In the genomic region with DNA sequence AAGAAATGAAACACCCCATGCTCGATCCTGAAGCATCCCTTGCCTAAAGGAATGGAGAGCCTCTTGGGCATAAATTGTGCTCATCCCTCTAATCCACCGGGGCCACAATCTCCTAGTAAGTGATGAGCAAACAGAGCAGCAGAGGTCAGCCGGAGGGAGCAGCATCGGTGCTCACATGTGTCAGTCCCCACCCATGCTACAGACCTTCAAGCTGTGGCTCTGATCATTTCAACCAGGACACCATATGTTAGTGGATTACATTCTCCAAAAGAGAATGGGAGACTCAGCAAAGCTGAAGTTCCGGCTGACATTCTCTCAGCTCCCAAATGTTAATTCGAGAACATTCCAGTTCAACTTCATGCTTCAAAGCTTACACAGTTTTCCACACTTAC, we compare ENCODE assay signal across 17 cellular contexts.
DNase-seq lines count a peak whose midpoint lies in the region; ATAC-seq and TF ChIP-seq lines count a peak whose summit lies in the region.
"Had no signal": no experiment of that assay in that cellular context is flagged by ENCODE, and none has a peak within 500 bp of the region (broad histone marks: within the 10 kb centered on the region; RNA-seq: fewer than 3 reads in every experiment).

No MANE protein-coding gene starts in this region.

- no peak for DNase-seq in activated CD8-positive, alpha-beta T cell treated with anti-CD3 and anti-CD28 coated beads for 36 hours
- DNase-seq in activated CD8-positive, alpha-beta T cell treated with anti-CD3 and anti-CD28 coated beads, Interleukin-2, amount 10 ng/mL, durations not matched to agents 7 days and 5 days = no peak
- DNase-seq in EL = peak; percentile 39
- no peak for DNase-seq in activated naive CD8-positive, alpha-beta T cell treated with anti-CD3 and anti-CD28 coated beads for 36 hours
- DNase-seq in naive thymus-derived CD4-positive, alpha-beta T cell = no peak
- DNase-seq in COLO829 (ENCODE audit: low spot score) = no peak
- no peak for DNase-seq in activated effector memory CD4-positive, alpha-beta T cell treated with Interleukin-2 at 50 U/mL for 16 hours
- DNase-seq: activated CD4-positive, alpha-beta T cell treated with anti-CD3 and anti-CD28 coated beads for 48 hours; effector memory CD4-positive, alpha-beta T cell; Karpas-422; NCI-H1105; NCI-H2107; right cardiac atrium had no signal

- no peaks in the 10 kb centered on the region for H3K9me3 ChIP-seq in naive thymus-derived CD4-positive, alpha-beta T cell (ENCODE audit: control insufficient read depth in 2 of 3, low read length in 3 of 3)
- H3K9me3 ChIP-seq: neutrophil had no signal

- peaks cover 0 to 5% (median 0%) of the 10 kb centered on the region in 3 experiments for H3K36me3 ChIP-seq in naive thymus-derived CD4-positive, alpha-beta T cell (ENCODE audit: control insufficient read depth in 2 of 3, insufficient read depth in 3 of 3, low read length in 3 of 3)
- H3K36me3 ChIP-seq: cardiac muscle cell, neutrophil had no signal

- no peaks in the 10 kb centered on the region for H3K9me3 Mint-ChIP-seq in activated CD8-positive, alpha-beta T cell treated with anti-CD3 and anti-CD28 coated beads for 36 hours
- H3K9me3 Mint-ChIP-seq in activated CD8-positive, alpha-beta T cell treated with anti-CD3 and anti-CD28 coated beads, Interleukin-2, amount 10 ng/mL, durations not matched to agents 7 days and 5 days (ENCODE audit: insufficient read depth) = no peaks in the 10 kb centered on the region
- no peaks in the 10 kb centered on the region for H3K9me3 Mint-ChIP-seq in activated naive CD8-positive, alpha-beta T cell treated with anti-CD3 and anti-CD28 coated beads for 36 hours
- peaks cover 0 to 1% (median 0%) of the 10 kb centered on the region in 11 donors for H3K9me3 Mint-ChIP-seq in naive thymus-derived CD4-positive, alpha-beta T cell

- peaks cover 14% of the 10 kb centered on the region for H3K36me3 Mint-ChIP-seq in activated CD8-positive, alpha-beta T cell treated with anti-CD3 and anti-CD28 coated beads for 36 hours (ENCODE audit: low read depth)
- peaks cover 26% of the 10 kb centered on the region for H3K36me3 Mint-ChIP-seq in activated CD8-positive, alpha-beta T cell treated with anti-CD3 and anti-CD28 coated beads, Interleukin-2, amount 10 ng/mL, durations not matched to agents 7 days and 5 days (ENCODE audit: low read depth)
- peaks cover 15% of the 10 kb centered on the region for H3K36me3 Mint-ChIP-seq in activated naive CD8-positive, alpha-beta T cell treated with anti-CD3 and anti-CD28 coated beads for 36 hours
- H3K36me3 Mint-ChIP-seq in naive thymus-derived CD4-positive, alpha-beta T cell = peaks cover 4 to 10% (median 7%) of the 10 kb centered on the region in 5 donors

- no peak for ATAC-seq in activated CD8-positive, alpha-beta T cell treated with anti-CD3 and anti-CD28 coated beads for 36 hours
- ATAC-seq in activated CD8-positive, alpha-beta T cell treated with anti-CD3 and anti-CD28 coated beads, Interleukin-2, amount 10 ng/mL, durations not matched to agents 7 days and 5 days = no peak
- ATAC-seq in naive thymus-derived CD4-positive, alpha-beta T cell = no peak
- no peak for ATAC-seq in HG02623 (IDR thresholded peaks at IDR 0.05; ENCODE audit: unreplicated experiment)

- H3K27ac Mint-ChIP-seq in activated CD8-positive, alpha-beta T cell treated with anti-CD3 and anti-CD28 coated beads for 36 hours = peak overlapping the region; percentile 26
- no peak overlapping the region for H3K27ac Mint-ChIP-seq in activated CD8-positive, alpha-beta T cell treated with anti-CD3 and anti-CD28 coated beads, Interleukin-2, amount 10 ng/mL, durations not matched to agents 7 days and 5 days
- H3K27ac Mint-ChIP-seq in activated naive CD8-positive, alpha-beta T cell treated with anti-CD3 and anti-CD28 coated beads for 36 hours = peak overlapping the region; percentile 53
- H3K27ac Mint-ChIP-seq in naive thymus-derived CD4-positive, alpha-beta T cell = peak overlapping the region; percentile 26 to 94 (median 76)

- H3K4me3 Mint-ChIP-seq in activated CD8-positive, alpha-beta T cell treated with anti-CD3 and anti-CD28 coated beads for 36 hours = no peak overlapping the region
- no peak overlapping the region for H3K4me3 Mint-ChIP-seq in activated CD8-positive, alpha-beta T cell treated with anti-CD3 and anti-CD28 coated beads, Interleukin-2, amount 10 ng/mL, durations not matched to agents 7 days and 5 days
- no peak overlapping the region for H3K4me3 Mint-ChIP-seq in activated naive CD8-positive, alpha-beta T cell treated with anti-CD3 and anti-CD28 coated beads for 36 hours
- peak overlapping the region in 9 of 10 donors; percentile 3 to 82 (median 30) for H3K4me3 Mint-ChIP-seq in naive thymus-derived CD4-positive, alpha-beta T cell

- H3K27me3 Mint-ChIP-seq in activated CD8-positive, alpha-beta T cell treated with anti-CD3 and anti-CD28 coated beads for 36 hours = no peaks in the 10 kb centered on the region
- H3K27me3 Mint-ChIP-seq in activated CD8-positive, alpha-beta T cell treated with anti-CD3 and anti-CD28 coated beads, Interleukin-2, amount 10 ng/mL, durations not matched to agents 7 days and 5 days (ENCODE audit: low read depth) = no peaks in the 10 kb centered on the region
- no peaks in the 10 kb centered on the region for H3K27me3 Mint-ChIP-seq in activated naive CD8-positive, alpha-beta T cell treated with anti-CD3 and anti-CD28 coated beads for 36 hours
- H3K27me3 Mint-ChIP-seq in naive thymus-derived CD4-positive, alpha-beta T cell = no peaks in the 10 kb centered on the region

- no peak overlapping the region for H3K27ac ChIP-seq in naive thymus-derived CD4-positive, alpha-beta T cell (ENCODE audit: low read depth, low read length)
- H3K27ac ChIP-seq: hepatocyte, neutrophil had no signal

- POLR2A ChIA-PET in activated CD8-positive, alpha-beta T cell treated with anti-CD3 and anti-CD28 coated beads for 36 hours (lab: Charles Lee) = interaction anchor here (1.1 kb wide), 2 partner anchors 9 to 78 kb away, joined by 3 read pairs; no protein-coding TSS in a partner anchor
- POLR2A ChIA-PET in activated CD8-positive, alpha-beta T cell treated with anti-CD3 and anti-CD28 coated beads, Interleukin-2, amount 10 ng/mL, durations not matched to agents 7 days and 5 days (lab: Charles Lee) = interaction anchor here (1.1 kb wide), 1 partner anchor 26 kb away, joined by 3 read pairs; no protein-coding TSS in a partner anchor
- POLR2A ChIA-PET in naive thymus-derived CD4-positive, alpha-beta T cell (lab: Charles Lee) = no interaction called here

- H3K27me3 ChIP-seq in naive thymus-derived CD4-positive, alpha-beta T cell (ENCODE audit: control insufficient read depth in 2 of 2, insufficient read depth in 2 of 2, low read length in 2 of 2) = no peaks in the 10 kb centered on the region
- H3K27me3 ChIP-seq: cardiac muscle cell, hepatocyte, neutrophil had no signal

- CTCF ChIA-PET in activated CD8-positive, alpha-beta T cell treated with anti-CD3 and anti-CD28 coated beads for 36 hours (lab: Charles Lee) = interaction anchor here (0.9 to 10.3 kb wide), 6 partner anchors 15 to 157 kb away, joined by 3 to 145 read pairs (median 4); partner anchors contain the start of gene AAK1
- CTCF ChIA-PET in activated CD8-positive, alpha-beta T cell treated with anti-CD3 and anti-CD28 coated beads, Interleukin-2, amount 10 ng/mL, durations not matched to agents 7 days and 5 days (lab: Charles Lee) = interaction anchor here (1.0 to 8.8 kb wide), 3 partner anchors 8 to 16 kb away, joined by 3 to 219 read pairs (median 34); no protein-coding TSS in a partner anchor
- CTCF ChIA-PET in naive thymus-derived CD4-positive, alpha-beta T cell (lab: Charles Lee) = interaction anchor here (1.1 to 4.4 kb wide), 3 partner anchors 14 to 76 kb away, joined by 3 to 48 read pairs (median 5); no protein-coding TSS in a partner anchor

- TF ChIP-seq CTCF in activated CD8-positive, alpha-beta T cell treated with anti-CD3 and anti-CD28 coated beads for 36 hours (IDR thresholded peaks at IDR 0.05) = no peak

- peaks cover 51 to 76% of the 10 kb centered on the region in 2 donors for H3K4me1 ChIP-seq in naive thymus-derived CD4-positive, alpha-beta T cell (ENCODE audit: control insufficient read depth in 2 of 2, insufficient read depth in 2 of 2, low read length in 2 of 2)

- H3K4me1 Mint-ChIP-seq in activated CD8-positive, alpha-beta T cell treated with anti-CD3 and anti-CD28 coated beads for 36 hours (ENCODE audit: low read depth) = peaks cover 87% of the 10 kb centered on the region
- peaks cover 64% of the 10 kb centered on the region for H3K4me1 Mint-ChIP-seq in activated CD8-positive, alpha-beta T cell treated with anti-CD3 and anti-CD28 coated beads, Interleukin-2, amount 10 ng/mL, durations not matched to agents 7 days and 5 days (ENCODE audit: low read depth)
- peaks cover 85% of the 10 kb centered on the region for H3K4me1 Mint-ChIP-seq in activated naive CD8-positive, alpha-beta T cell treated with anti-CD3 and anti-CD28 coated beads for 36 hours
- H3K4me1 Mint-ChIP-seq in naive thymus-derived CD4-positive, alpha-beta T cell = peaks cover 67 to 97% (median 93%) of the 10 kb centered on the region in 7 donors

- H3K4me3 ChIP-seq in naive thymus-derived CD4-positive, alpha-beta T cell (ENCODE audit: low read length) = no peak overlapping the region
- H3K4me3 ChIP-seq: cardiac muscle cell, hepatocyte had no signal

- intact Hi-C loops in activated CD8-positive, alpha-beta T cell treated with anti-CD3 and anti-CD28 coated beads for 36 hours (cut with micrococcal nuclease) = loop anchor here (5.0 kb wide), 1 partner anchor 129 kb away; no protein-coding TSS in a partner anchor
- intact Hi-C loops in naive thymus-derived CD4-positive, alpha-beta T cell (cut with micrococcal nuclease) = loop anchor here in 1 of 2 donors (2.0 to 5.0 kb wide), 3 partner anchors 15 to 53 kb away; no protein-coding TSS in a partner anchor

Comparison
In these comparisons a context has a peak if more than half of its experiments do, and no peak if none do; other contexts are left out.
1. H3K4me3 Mint-ChIP-seq: peak in naive thymus-derived CD4-positive, alpha-beta T cell (9 of 10); none in activated CD8-positive, alpha-beta T cell treated with anti-CD3 and anti-CD28 coated beads for 36 hours (single experiment), activated CD8-positive, alpha-beta T cell treated with anti-CD3 and anti-CD28 coated beads, Interleukin-2, amount 10 ng/mL, durations not matched to agents 7 days and 5 days (single experiment) and activated naive CD8-positive, alpha-beta T cell treated with anti-CD3 and anti-CD28 coated beads for 36 hours (single experiment).